Comparison of ENCODE assay signal across 1 cellular context in the genomic region with DNA sequence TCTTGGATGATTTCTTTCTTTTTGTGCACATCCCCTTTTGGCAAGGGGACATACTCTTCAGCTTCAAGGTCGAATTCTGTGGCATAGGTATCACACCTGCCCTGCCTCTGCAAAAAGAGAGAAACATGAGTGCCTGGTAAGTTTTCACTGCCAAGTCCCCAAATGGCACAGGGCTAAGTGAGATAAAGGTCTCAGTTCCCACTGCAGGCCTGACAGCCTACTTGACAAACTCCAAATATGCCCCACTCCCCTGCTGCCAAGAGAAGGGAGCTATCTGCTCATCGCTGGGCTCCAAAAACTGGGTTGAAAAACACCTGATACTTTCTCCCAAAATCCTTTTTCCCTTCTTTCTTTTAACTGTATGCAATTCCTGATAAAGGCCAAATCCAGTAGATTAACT.
TF ChIP-seq lines count a peak whose summit lies in the region.

No MANE protein-coding gene starts in this region.

TF ChIP-seq in WTC11, 78 proteins besides CTCF, POLR2A, EP300 and RAD21 (continued from another document):
- TF ChIP-seq, protein P1, sequence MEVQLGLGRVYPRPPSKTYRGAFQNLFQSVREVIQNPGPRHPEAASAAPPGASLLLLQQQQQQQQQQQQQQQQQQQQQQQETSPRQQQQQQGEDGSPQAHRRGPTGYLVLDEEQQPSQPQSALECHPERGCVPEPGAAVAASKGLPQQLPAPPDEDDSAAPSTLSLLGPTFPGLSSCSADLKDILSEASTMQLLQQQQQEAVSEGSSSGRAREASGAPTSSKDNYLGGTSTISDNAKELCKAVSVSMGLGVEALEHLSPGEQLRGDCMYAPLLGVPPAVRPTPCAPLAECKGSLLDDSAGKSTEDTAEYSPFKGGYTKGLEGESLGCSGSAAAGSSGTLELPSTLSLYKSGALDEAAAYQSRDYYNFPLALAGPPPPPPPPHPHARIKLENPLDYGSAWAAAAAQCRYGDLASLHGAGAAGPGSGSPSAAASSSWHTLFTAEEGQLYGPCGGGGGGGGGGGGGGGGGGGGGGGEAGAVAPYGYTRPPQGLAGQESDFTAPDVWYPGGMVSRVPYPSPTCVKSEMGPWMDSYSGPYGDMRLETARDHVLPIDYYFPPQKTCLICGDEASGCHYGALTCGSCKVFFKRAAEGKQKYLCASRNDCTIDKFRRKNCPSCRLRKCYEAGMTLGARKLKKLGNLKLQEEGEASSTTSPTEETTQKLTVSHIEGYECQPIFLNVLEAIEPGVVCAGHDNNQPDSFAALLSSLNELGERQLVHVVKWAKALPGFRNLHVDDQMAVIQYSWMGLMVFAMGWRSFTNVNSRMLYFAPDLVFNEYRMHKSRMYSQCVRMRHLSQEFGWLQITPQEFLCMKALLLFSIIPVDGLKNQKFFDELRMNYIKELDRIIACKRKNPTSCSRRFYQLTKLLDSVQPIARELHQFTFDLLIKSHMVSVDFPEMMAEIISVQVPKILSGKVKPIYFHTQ (CRISPR knock-in tag; IDR thresholded peaks at IDR 0.05), result no peak
- no peak for TF ChIP-seq TCF7 (CRISPR knock-in tag; IDR thresholded peaks at IDR 0.05; ENCODE audit: low read depth)
